Comparison of ENCODE assay signal across 1 cellular context in genomic region chr9:105291422-105291859, GRCh38.
TF ChIP-seq lines count a peak whose summit lies in the region.

No MANE protein-coding gene starts in this region.

TF ChIP-seq in liver, 16 proteins besides CTCF, POLR2A, EP300 and RAD21 (continued from another document):
- peak; percentile 40 for TF ChIP-seq ZBTB33 (IDR thresholded peaks at IDR 0.05)
- peak; percentile 63 to 87 for TF ChIP-seq RXRA (IDR thresholded peaks at IDR 0.05)
- peak; percentile 45 for TF ChIP-seq FOXA2 (IDR thresholded peaks at IDR 0.05)
- no peak for TF ChIP-seq GABPA (IDR thresholded peaks at IDR 0.05 in 1 of 2, conservative IDR thresholded peaks at IDR 0.05 in 1 of 2)
- TF ChIP-seq HNF4G (IDR thresholded peaks at IDR 0.05): peak; percentile 63
